ENCODE assay signal across 8 cellular contexts in genomic region chr1:40096646-40096976, GRCh38. TPM values are rescaled to one million over a fixed set of nuclear protein-coding genes. Genes with fewer than 3 reads are reported as not detected.
A peak's percentile ranks its signal among the peaks of the same experiment; 100 is the strongest.
DNase-seq lines count a peak whose midpoint lies in the region; ATAC-seq, FAIRE-seq and TF ChIP-seq lines count a peak whose summit lies in the region.

No MANE protein-coding gene starts in this region.

- TSS peak; percentile 82 for BruUV-seq in Calu3 (replicated peaks; lab: Mats Ljungman, UMichigan)

- CTCF ChIA-PET in Calu3 (lab: Charles Lee), result no interaction called here

- H3K9me3 ChIP-seq in iPS DF 6.9 (ENCODE audit: control insufficient read depth, insufficient read depth, low read length), result no peaks in the 10 kb centered on the region

- intact Hi-C loops in Calu3 (cut with micrococcal nuclease; ENCODE audit: unreplicated experiment), result no loop called here
- intact Hi-C loops in activated T-helper 1 cell treated with anti-CD3 and anti-CD28 coated beads, Interleukin-12 subunit alpha, Interleukin-12 subunit beta, Interleukin-2, Interleukin-4 antibody, amounts not matched to agents 30 ng/mL and 10 ng/mL and 1 ng/mL, durations not matched to agents 14 hours and 24 hours and 36 hours (cut with micrococcal nuclease), result loop anchor here (2.0 to 5.0 kb wide), 5 partner anchors 18 to 246 kb away; partner anchors contain the start of genes CAP1 and COL9A2

- peak overlapping the region; percentile 79 for H3K27ac Mint-ChIP-seq in Calu3 (ENCODE audit: unreplicated experiment)
- H3K27ac Mint-ChIP-seq in activated T-helper 1 cell treated with anti-CD3 and anti-CD28 coated beads, Interleukin-12 subunit alpha, Interleukin-12 subunit beta, Interleukin-2, Interleukin-4 antibody, amounts not matched to agents 30 ng/mL and 10 ng/mL and 1 ng/mL, durations not matched to agents 14 hours and 24 hours and 36 hours, result peak overlapping the region; percentile 96
- H3K27ac Mint-ChIP-seq in stimulated activated naive B cell treated with anti-CD40 and anti-IgM and Interleukin-4, amounts not matched to agents 10 μg/mL and 1 μg/mL and 100 μg/mL, for 72 hours, result peak overlapping the region; percentile 96

- H3K27ac ChIP-seq in iPS DF 6.9 (ENCODE audit: low read length), result no peak overlapping the region

- TF ChIP-seq CTCF in Calu3 (IDR thresholded peaks at IDR 0.05; ENCODE audit: unreplicated experiment) (no peak), D721Med (IDR thresholded peaks at IDR 0.05; ENCODE audit: insufficient read depth, missing control alignments) (no peak)

- peaks cover 33% of the 10 kb centered on the region for H3K4me1 Mint-ChIP-seq in Calu3 (ENCODE audit: low read depth, unreplicated experiment)
- peaks cover 42% of the 10 kb centered on the region for H3K4me1 Mint-ChIP-seq in activated T-helper 1 cell treated with anti-CD3 and anti-CD28 coated beads, Interleukin-12 subunit alpha, Interleukin-12 subunit beta, Interleukin-2, Interleukin-4 antibody, amounts not matched to agents 30 ng/mL and 10 ng/mL and 1 ng/mL, durations not matched to agents 14 hours and 24 hours and 36 hours (ENCODE audit: low read depth)
- H3K4me1 Mint-ChIP-seq in stimulated activated naive B cell treated with anti-CD40 and anti-IgM and Interleukin-4, amounts not matched to agents 10 μg/mL and 1 μg/mL and 100 μg/mL, for 72 hours, result peaks cover 24 to 30% of the 10 kb centered on the region in 2 donors

- no peak for FAIRE-seq in D721Med (lab: Jason Lieb, UNC)

- H3K9me3 Mint-ChIP-seq in Calu3 (ENCODE audit: low read depth, unreplicated experiment), result no peaks in the 10 kb centered on the region
- H3K9me3 Mint-ChIP-seq in activated T-helper 1 cell treated with anti-CD3 and anti-CD28 coated beads, Interleukin-12 subunit alpha, Interleukin-12 subunit beta, Interleukin-2, Interleukin-4 antibody, amounts not matched to agents 30 ng/mL and 10 ng/mL and 1 ng/mL, durations not matched to agents 14 hours and 24 hours and 36 hours, result no peaks in the 10 kb centered on the region
- no peaks in the 10 kb centered on the region for H3K9me3 Mint-ChIP-seq in stimulated activated naive B cell treated with anti-CD40 and anti-IgM and Interleukin-4, amounts not matched to agents 10 μg/mL and 1 μg/mL and 100 μg/mL, for 72 hours

- H3K4me3 Mint-ChIP-seq in Calu3 (ENCODE audit: low read depth, unreplicated experiment), result peak overlapping the region; percentile 95
- H3K4me3 Mint-ChIP-seq in activated T-helper 1 cell treated with anti-CD3 and anti-CD28 coated beads, Interleukin-12 subunit alpha, Interleukin-12 subunit beta, Interleukin-2, Interleukin-4 antibody, amounts not matched to agents 30 ng/mL and 10 ng/mL and 1 ng/mL, durations not matched to agents 14 hours and 24 hours and 36 hours, result peak overlapping the region; percentile 97
- peak overlapping the region; percentile 90 to 93 for H3K4me3 Mint-ChIP-seq in stimulated activated naive B cell treated with anti-CD40 and anti-IgM and Interleukin-4, amounts not matched to agents 10 μg/mL and 1 μg/mL and 100 μg/mL, for 72 hours

- WGBS in iPS DF 6.9 (ENCODE audit: insufficient coverage, insufficient read length), result no CpG with 5 or more reads among the region's 9 CpGs

- ATAC-seq in HG02763 (IDR thresholded peaks at IDR 0.05; ENCODE audit: unreplicated experiment), result peak; percentile 22
- peak; percentile 50 to 59 for ATAC-seq in stimulated activated naive B cell treated with anti-CD40 and anti-IgM and Interleukin-4, amounts not matched to agents 10 μg/mL and 1 μg/mL and 100 μg/mL, for 72 hours (replicated peaks)

- H3K4me3 ChIP-seq in iPS DF 6.9 (ENCODE audit: low read length), result peak overlapping the region; percentile 97

- H3K27me3 Mint-ChIP-seq in Calu3 (ENCODE audit: unreplicated experiment), result no peaks in the 10 kb centered on the region
- peaks cover 5% of the 10 kb centered on the region for H3K27me3 Mint-ChIP-seq in activated T-helper 1 cell treated with anti-CD3 and anti-CD28 coated beads, Interleukin-12 subunit alpha, Interleukin-12 subunit beta, Interleukin-2, Interleukin-4 antibody, amounts not matched to agents 30 ng/mL and 10 ng/mL and 1 ng/mL, durations not matched to agents 14 hours and 24 hours and 36 hours (ENCODE audit: insufficient read depth)
- peaks cover 3 to 6% of the 10 kb centered on the region in 2 donors for H3K27me3 Mint-ChIP-seq in stimulated activated naive B cell treated with anti-CD40 and anti-IgM and Interleukin-4, amounts not matched to agents 10 μg/mL and 1 μg/mL and 100 μg/mL, for 72 hours

- H3K27me3 ChIP-seq in iPS DF 6.9 (ENCODE audit: control insufficient read depth, insufficient read depth, low read length), result no peaks in the 10 kb centered on the region

- peaks cover 14% of the 10 kb centered on the region for H3K36me3 Mint-ChIP-seq in Calu3 (ENCODE audit: insufficient read depth, unreplicated experiment)
- peaks cover 25% of the 10 kb centered on the region for H3K36me3 Mint-ChIP-seq in activated T-helper 1 cell treated with anti-CD3 and anti-CD28 coated beads, Interleukin-12 subunit alpha, Interleukin-12 subunit beta, Interleukin-2, Interleukin-4 antibody, amounts not matched to agents 30 ng/mL and 10 ng/mL and 1 ng/mL, durations not matched to agents 14 hours and 24 hours and 36 hours (ENCODE audit: low read depth)
- peaks cover 14 to 23% of the 10 kb centered on the region in 2 donors for H3K36me3 Mint-ChIP-seq in stimulated activated naive B cell treated with anti-CD40 and anti-IgM and Interleukin-4, amounts not matched to agents 10 μg/mL and 1 μg/mL and 100 μg/mL, for 72 hours

- H3K4me1 ChIP-seq in iPS DF 6.9 (ENCODE audit: control insufficient read depth, insufficient read depth, low read length), result peaks cover 3% of the 10 kb centered on the region; the same call in 1 of the 2 replicates

- DNase-seq in Calu3 (no peak), iPS DF 6.9 (ENCODE audit: low read depth, low spot score) (no peak), D721Med (ENCODE audit: insufficient read length, low spot score) (no peak), NCI-H2081 (lab: John Stamatoyannopoulos, UW) (no peak)
- no peak for DNase-seq in activated T-helper 1 cell treated with anti-CD3 and anti-CD28 coated beads, Interleukin-12 subunit alpha, Interleukin-12 subunit beta, Interleukin-2, Interleukin-4 antibody, amounts not matched to agents 30 ng/mL and 10 ng/mL and 1 ng/mL, durations not matched to agents 14 hours and 24 hours and 36 hours (ENCODE audit: low spot score)
- DNase-seq in stimulated activated naive B cell treated with anti-CD40 and anti-IgM and Interleukin-4, amounts not matched to agents 10 μg/mL and 1 μg/mL and 100 μg/mL, for 72 hours, result no peak
- no peak for DNase-seq in stimulated activated CD4-positive, alpha-beta T cell treated with anti-CD3 and anti-CD28 coated beads, Interleukin-2, amount 100 ng/mL, for 48 hours

- no peaks in the 10 kb centered on the region for H3K36me3 ChIP-seq in iPS DF 6.9 (ENCODE audit: control insufficient read depth, insufficient read depth, low read length)

RNA-seq across cellular contexts. Expression of gene PPT1, which starts 0.4 kb away (rescaled TPM):
- total RNA-seq in Calu3 (2022), result 57.8 and 70.2 TPM in 2 replicates
- 101 and 110 TPM in 2 replicates for total RNA-seq in activated T-helper 1 cell treated with anti-CD3 and anti-CD28 coated beads, Interleukin-12 subunit alpha, Interleukin-12 subunit beta, Interleukin-2, Interleukin-4 antibody, amounts not matched to agents 30 ng/mL and 10 ng/mL and 1 ng/mL, durations not matched to agents 14 hours and 24 hours and 36 hours

RNA-seq across cellular contexts. Expression of gene CAP1, which starts 56.1 kb away (rescaled TPM):
- 307 and 309 TPM in 2 replicates for total RNA-seq in Calu3 (2022)
- 421 and 435 TPM in 2 replicates for total RNA-seq in activated T-helper 1 cell treated with anti-CD3 and anti-CD28 coated beads, Interleukin-12 subunit alpha, Interleukin-12 subunit beta, Interleukin-2, Interleukin-4 antibody, amounts not matched to agents 30 ng/mL and 10 ng/mL and 1 ng/mL, durations not matched to agents 14 hours and 24 hours and 36 hours
